In the genomic region with DNA sequence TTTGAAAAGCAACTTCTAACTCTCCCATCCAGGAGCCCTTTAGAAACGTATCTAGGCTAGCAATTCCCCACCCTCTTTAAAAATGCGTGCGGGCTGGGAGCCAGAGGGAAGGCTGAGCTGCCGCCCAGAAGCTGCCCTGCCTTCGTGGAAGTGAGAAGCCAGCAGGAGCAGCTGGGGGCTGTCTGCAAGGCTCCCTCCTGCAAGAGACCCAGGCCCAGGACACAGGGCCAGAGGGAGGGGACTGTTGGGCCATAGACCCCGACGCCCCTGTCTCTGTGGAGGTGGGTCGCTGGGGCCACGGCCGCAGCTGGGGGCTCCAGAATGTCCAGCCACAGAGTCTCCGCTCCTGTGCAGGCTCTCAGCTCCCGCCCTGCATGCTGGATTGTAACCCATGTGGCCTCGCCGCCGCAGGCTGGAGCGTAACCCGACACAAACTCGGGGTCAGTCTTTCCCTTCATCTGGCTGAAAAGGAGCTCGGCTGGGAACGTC, we compare ENCODE assay signal across 9 cellular contexts. TPM values are rescaled to one million over a fixed set of nuclear protein-coding genes. Genes with fewer than 3 reads are reported as not detected.
DNase-seq lines count a peak whose midpoint lies in the region; ATAC-seq and TF ChIP-seq lines count a peak whose summit lies in the region.
"Had no signal": no experiment of that assay in that cellular context is flagged by ENCODE, and none has a peak within 500 bp of the region (broad histone marks: within the 10 kb centered on the region; RNA-seq: fewer than 3 reads in every experiment).

No MANE protein-coding gene starts in this region.

- no peak for TF ChIP-seq EP300 in ovary (IDR thresholded peaks at IDR 0.05)

- TF ChIP-seq POLR2A in breast epithelium (IDR thresholded peaks at IDR 0.05): no peak
- TF ChIP-seq POLR2A in heart left ventricle (IDR thresholded peaks at IDR 0.05): no peak
- TF ChIP-seq POLR2A in ovary (IDR thresholded peaks at IDR 0.05): no peak

- H3K4me3 ChIP-seq in breast epithelium: no peak overlapping the region
- H3K4me3 ChIP-seq in heart left ventricle: peak overlapping the region in 2 of 12 donors; percentile 1 to 8
- H3K4me3 ChIP-seq in ovary: no peak overlapping the region

- H3K27me3 Mint-ChIP-seq in MCF 10A (ENCODE audit: insufficient read depth, unreplicated experiment): peaks cover 15% of the 10 kb centered on the region
- H3K27me3 Mint-ChIP-seq in activated CD4-positive, alpha-beta T cell treated with anti-CD3 and anti-CD28 coated beads, Interleukin-2, amount 10 ng/mL, durations not matched to agents 7 days and 5 days: peaks cover 3% of the 10 kb centered on the region

- H3K27ac ChIP-seq in breast epithelium (peak overlapping the region; percentile 74 to 95), heart left ventricle (peak overlapping the region; percentile 10 to 91 (median 72)), ovary (peak overlapping the region; percentile 72 to 76)

- CTCF ChIA-PET in MCF 10A (lab: Yijun Ruan, JAX): interaction anchor here (0.7 kb wide), 1 partner anchor 47 kb away, joined by 3 read pairs; no protein-coding TSS in a partner anchor
- CTCF ChIA-PET in activated CD4-positive, alpha-beta T cell treated with anti-CD3 and anti-CD28 coated beads, Interleukin-2, amount 10 ng/mL, durations not matched to agents 7 days and 5 days (lab: Charles Lee): no interaction called here

- BruUV-seq in MCF 10A (replicated peaks; lab: Mats Ljungman, UMichigan): no TSS peak

- WGBS in heart left ventricle, 4 donors: 24 to 51% (median 40%) methylated on average over 6 to 20 of the region's 20 CpGs
- WGBS in ovary, 3 donors: 6 to 10% (median 8%) methylated on average over 20 of the region's 20 CpGs

- H3K36me3 ChIP-seq in breast epithelium: no peaks in the 10 kb centered on the region
- no peaks in the 10 kb centered on the region for H3K36me3 ChIP-seq in heart left ventricle
- H3K36me3 ChIP-seq in ovary: no peaks in the 10 kb centered on the region

- peaks cover 0 to 4% of the 10 kb centered on the region in 2 donors for H3K9me3 ChIP-seq in breast epithelium
- H3K9me3 ChIP-seq in heart left ventricle: peaks cover 0 to 16% (median 3%) of the 10 kb centered on the region in 12 donors
- H3K9me3 ChIP-seq in ovary: no peaks in the 10 kb centered on the region

- no peaks in the 10 kb centered on the region for H3K4me1 Mint-ChIP-seq in MCF 10A (ENCODE audit: insufficient read depth, unreplicated experiment)
- H3K4me1 Mint-ChIP-seq in activated CD4-positive, alpha-beta T cell treated with anti-CD3 and anti-CD28 coated beads, Interleukin-2, amount 10 ng/mL, durations not matched to agents 7 days and 5 days: peaks cover 13% of the 10 kb centered on the region

- H3K27me3 ChIP-seq in breast epithelium (peaks cover 0 to 4% of the 10 kb centered on the region in 2 donors), heart left ventricle (peaks cover 0 to 7% (median 0%) of the 10 kb centered on the region in 9 donors), ovary (no peaks in the 10 kb centered on the region)

- H3K4me1 ChIP-seq in breast epithelium: peaks cover 0 to 5% of the 10 kb centered on the region in 2 donors
- peaks cover 0 to 35% (median 28%) of the 10 kb centered on the region in 12 donors for H3K4me1 ChIP-seq in heart left ventricle
- peaks cover 22% of the 10 kb centered on the region for H3K4me1 ChIP-seq in ovary (ENCODE audit: insufficient read depth)

- POLR2A ChIA-PET in MCF 10A (lab: Yijun Ruan, JAX): no interaction called here
- POLR2A ChIA-PET in activated CD4-positive, alpha-beta T cell treated with anti-CD3 and anti-CD28 coated beads, Interleukin-2, amount 10 ng/mL, durations not matched to agents 7 days and 5 days (lab: Charles Lee): no interaction called here

- TF ChIP-seq CTCF in breast epithelium (IDR thresholded peaks at IDR 0.05) (no peak), MCF 10A (IDR thresholded peaks at IDR 0.05; ENCODE audit: unreplicated experiment) (no peak), heart left ventricle (IDR thresholded peaks at IDR 0.05) (no peak), ovary (IDR thresholded peaks at IDR 0.05) (no peak)

- no peak overlapping the region for H3K27ac Mint-ChIP-seq in MCF 10A (ENCODE audit: low read depth, unreplicated experiment)
- H3K27ac Mint-ChIP-seq in activated CD4-positive, alpha-beta T cell treated with anti-CD3 and anti-CD28 coated beads, Interleukin-2, amount 10 ng/mL, durations not matched to agents 7 days and 5 days: no peak overlapping the region

- intact Hi-C loops in breast epithelium (cut with DNase I; ENCODE audit: low total_unique reads) (loop anchor here (5.0 kb wide), 1 partner anchor 840 kb away; no protein-coding TSS in a partner anchor), MCF 10A (cut with micrococcal nuclease) (no loop called here), heart left ventricle (cut with DNase I) (loop anchor here in 2 of 10 donors (2.0 to 10.0 kb wide), 2 partner anchors 30 to 92 kb away; no protein-coding TSS in a partner anchor), ovary (cut with DNase I) (no loop called here)

- peak; percentile 17 to 40 for DNase-seq in breast epithelium (ENCODE audit: low spot score in 2 of 2)
- no peak for DNase-seq in MCF 10A (ENCODE audit: unreplicated experiment)
- DNase-seq in heart left ventricle: peak in 1 of 5 donors; percentile 72
- peak; percentile 69 to 83 (median 73) for DNase-seq in ovary
- DNase-seq in activated CD4-positive, alpha-beta T cell treated with anti-CD3 and anti-CD28 coated beads, Interleukin-2, amount 10 ng/mL, durations not matched to agents 7 days and 5 days: no peak
- DNase-seq in epidermal melanocyte (ENCODE audit: insufficient read length, low spot score): no peak
- DNase-seq: SW 1271 had no signal

- H3K36me3 Mint-ChIP-seq in MCF 10A (ENCODE audit: insufficient read depth, unreplicated experiment): peaks cover under 1% of the 10 kb centered on the region
- H3K36me3 Mint-ChIP-seq in activated CD4-positive, alpha-beta T cell treated with anti-CD3 and anti-CD28 coated beads, Interleukin-2, amount 10 ng/mL, durations not matched to agents 7 days and 5 days (ENCODE audit: low read depth): no peaks in the 10 kb centered on the region

- peak in 3 of 4 donors; percentile 35 to 62 (median 47) for ATAC-seq in heart left ventricle
- ATAC-seq in activated CD4-positive, CD25-positive, alpha-beta regulatory T cell treated with anti-CD3 and anti-CD28 coated beads, Interleukin-2, amount 50 U/mL, for 24 hours: no peak
- ATAC-seq in GM19351 (IDR thresholded peaks at IDR 0.05; ENCODE audit: unreplicated experiment): no peak

- no peak overlapping the region for H3K4me3 Mint-ChIP-seq in MCF 10A (ENCODE audit: unreplicated experiment)
- no peak overlapping the region for H3K4me3 Mint-ChIP-seq in activated CD4-positive, alpha-beta T cell treated with anti-CD3 and anti-CD28 coated beads, Interleukin-2, amount 10 ng/mL, durations not matched to agents 7 days and 5 days

- H3K9me3 Mint-ChIP-seq in MCF 10A (ENCODE audit: unreplicated experiment): peaks cover 6% of the 10 kb centered on the region
- peaks cover 18% of the 10 kb centered on the region for H3K9me3 Mint-ChIP-seq in activated CD4-positive, alpha-beta T cell treated with anti-CD3 and anti-CD28 coated beads, Interleukin-2, amount 10 ng/mL, durations not matched to agents 7 days and 5 days

RNA-seq across cellular contexts. Expression of gene COL6A2, which starts 31.0 kb away (rescaled TPM):
- total RNA-seq in breast epithelium: 1,000 to 10,000 TPM in 1 of 3 donors, 100 to 1,000 TPM in 2; 177 to 1,266 (median 418) TPM
- total RNA-seq in MCF 10A (2022): 0.61 and 1.9 TPM in 2 replicates
- total RNA-seq in heart left ventricle: 100 to 1,000 TPM; 118 to 484 (median 158) TPM
- polyA plus RNA-seq in heart left ventricle: 100 to 1,000 TPM; 143 to 221 TPM
- 1,000 to 10,000 TPM in 1 of 7 donors, 100 to 1,000 TPM in 6; 222 to 1,092 (median 831) TPM for total RNA-seq in ovary
- polyA plus RNA-seq in ovary: 100 to 1,000 TPM in 1 of 2 donors, 10 to 100 TPM in 1; 50.9 to 818 TPM
- 1 to 10 TPM; 2.3 to 2.5 TPM for total RNA-seq in activated CD4-positive, alpha-beta T cell treated with anti-CD3 and anti-CD28 coated beads, Interleukin-2, amount 10 ng/mL, durations not matched to agents 7 days and 5 days

Comparison
In these comparisons a context has a peak if more than half of its experiments do, and no peak if none do; other contexts are left out.
1. DNase-seq: peak in breast epithelium (2 of 2) and ovary (5 of 5); none in MCF 10A (single experiment), activated CD4-positive, alpha-beta T cell treated with anti-CD3 and anti-CD28 coated beads, Interleukin-2, amount 10 ng/mL, durations not matched to agents 7 days and 5 days (single experiment) and epidermal melanocyte (single experiment).
2. RNA of gene COL6A2, which starts 31.0 kb away (total RNA-seq): 222 to 1,092 TPM in ovary, 177 to 1,266 TPM in breast epithelium and 118 to 484 TPM in heart left ventricle; 2.3 to 2.5 TPM in activated CD4-positive, alpha-beta T cell treated with anti-CD3 and anti-CD28 coated beads, Interleukin-2, amount 10 ng/mL, durations not matched to agents 7 days and 5 days and 0.61 to 1.9 TPM in MCF 10A; every median in the first group is over 10 times any median in the second.
3. ATAC-seq: peak in heart left ventricle (3 of 4); none in activated CD4-positive, CD25-positive, alpha-beta regulatory T cell treated with anti-CD3 and anti-CD28 coated beads, Interleukin-2, amount 50 U/mL, for 24 hours (0 of 2) and GM19351 (single experiment).
4. Peak in every context shown above with its lines, with median percentiles within 50 percentile points of each other: H3K27ac ChIP-seq.